In the genomic region with DNA sequence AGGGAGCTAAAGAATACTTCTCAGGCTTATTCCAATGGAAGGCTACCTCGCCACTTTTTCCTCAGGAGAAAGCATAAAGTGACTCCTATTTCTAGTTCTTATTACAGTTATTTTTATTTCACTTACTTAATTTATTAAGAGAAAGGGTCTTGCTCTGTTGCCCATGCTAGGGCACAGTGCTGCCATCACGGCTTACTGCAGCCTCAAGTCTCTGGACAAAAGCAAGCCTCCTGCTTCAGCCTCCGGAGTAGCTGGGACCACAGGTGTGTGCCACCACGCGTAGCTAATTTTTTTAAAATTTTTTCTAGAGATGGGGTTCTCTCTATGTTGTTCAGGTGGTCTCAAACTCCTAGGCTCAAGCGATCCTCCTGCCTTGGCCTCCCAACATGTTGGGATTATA, we compare ENCODE assay signal across 22 cellular contexts. TPM values are rescaled to one million over a fixed set of nuclear protein-coding genes. Genes with fewer than 3 reads are reported as not detected.
DNase-seq lines count a peak whose midpoint lies in the region; ATAC-seq, FAIRE-seq and TF ChIP-seq lines count a peak whose summit lies in the region.
"Had no signal": no experiment of that assay in that cellular context is flagged by ENCODE, and none has a peak within 500 bp of the region (broad histone marks: within the 10 kb centered on the region; RNA-seq: fewer than 3 reads in every experiment).

No MANE protein-coding gene starts in this region.

- peak overlapping the region in 10 of 11 experiments; percentile 7 to 83 (median 75); a peak in 18 of 22 replicates for H3K4me2 ChIP-seq in BLaER1 treated with 17β-estradiol and CSF1 and Interleukin-3, amounts not matched to agents 10 nM and 100 nM
- peak overlapping the region; percentile 72 for H3K4me2 ChIP-seq in DOHH2 (ENCODE audit: low read length)
- peak overlapping the region; percentile 74 for H3K4me2 ChIP-seq in SU-DHL-6 (ENCODE audit: low read depth, low read length, poor library complexity, severe bottlenecking)

- no peak for ATAC-seq in naive thymus-derived CD4-positive, alpha-beta T cell
- ATAC-seq in HG02970 (IDR thresholded peaks at IDR 0.05; ENCODE audit: low FRiP score, unreplicated experiment) = no peak
- ATAC-seq: HepG2, Panc1 had no signal

- no peak for FAIRE-seq in GM12892 (lab: Jason Lieb, UNC)
- FAIRE-seq: GM19239, HepG2 had no signal

- peaks cover 0 to 7% (median 4%) of the 10 kb centered on the region in 5 donors for H3K36me3 Mint-ChIP-seq in naive thymus-derived CD4-positive, alpha-beta T cell

- peaks cover 15 to 69% (median 65%) of the 10 kb centered on the region in 10 experiments for H3K4me1 ChIP-seq in BLaER1 treated with 17β-estradiol and CSF1 and Interleukin-3, amounts not matched to agents 10 nM and 100 nM
- peaks cover 69% of the 10 kb centered on the region for H3K4me1 ChIP-seq in DOHH2 (ENCODE audit: control insufficient read depth, low read length)
- peaks cover 62 to 70% of the 10 kb centered on the region in 2 donors for H3K4me1 ChIP-seq in naive thymus-derived CD4-positive, alpha-beta T cell (ENCODE audit: control insufficient read depth in 2 of 2, insufficient read depth in 2 of 2, low read length in 2 of 2)
- H3K4me1 ChIP-seq: SJSA1 had no signal

- intact Hi-C loops in naive thymus-derived CD4-positive, alpha-beta T cell (cut with micrococcal nuclease) = no loop called here

- H3K27me3 ChIP-seq in BLaER1 treated with 17β-estradiol and CSF1 and Interleukin-3, amounts not matched to agents 10 nM and 100 nM = no peaks in the 10 kb centered on the region
- H3K27me3 ChIP-seq in DOHH2 (ENCODE audit: control insufficient read depth, low read length) = no peaks in the 10 kb centered on the region
- H3K27me3 ChIP-seq in SU-DHL-6 (ENCODE audit: low read length) = no peaks in the 10 kb centered on the region
- no peaks in the 10 kb centered on the region for H3K27me3 ChIP-seq in naive thymus-derived CD4-positive, alpha-beta T cell (ENCODE audit: control insufficient read depth in 2 of 2, insufficient read depth in 2 of 2, low read length in 2 of 2)
- H3K27me3 ChIP-seq: SJSA1 had no signal

- H3K9me3 Mint-ChIP-seq in naive thymus-derived CD4-positive, alpha-beta T cell = peaks cover 0 to 5% (median 3%) of the 10 kb centered on the region in 11 donors

- peak overlapping the region in 2 of 11 experiments; percentile 16 to 24; a peak in 2 of 22 replicates for H3K9ac ChIP-seq in BLaER1 treated with 17β-estradiol and CSF1 and Interleukin-3, amounts not matched to agents 10 nM and 100 nM
- peak overlapping the region; percentile 6; the same call in 1 of the 2 replicates for H3K9ac ChIP-seq in SU-DHL-6 (ENCODE audit: low read length)
- H3K9ac ChIP-seq: GM23248 had no signal

- POLR2A ChIA-PET in naive thymus-derived CD4-positive, alpha-beta T cell (lab: Charles Lee) = interaction anchor here (0.6 to 4.4 kb wide), 13 partner anchors 8 to 104 kb away, joined by 3 to 36 read pairs (median 4); partner anchors contain the start of gene RHOH

- peak overlapping the region in 7 of 9 donors; percentile 86 to 99 (median 98) for H3K27ac Mint-ChIP-seq in naive thymus-derived CD4-positive, alpha-beta T cell

- H3F3A ChIP-seq in DOHH2 (ENCODE audit: control insufficient read depth, insufficient read depth) = peaks cover 57% of the 10 kb centered on the region
- peaks cover 48% of the 10 kb centered on the region for H3F3A ChIP-seq in SU-DHL-6 (ENCODE audit: insufficient read depth)

- no peaks in the 10 kb centered on the region for H3K9me2 ChIP-seq in DOHH2 (replicated peaks; ENCODE audit: control insufficient read depth, low read length)
- no peaks in the 10 kb centered on the region for H3K9me2 ChIP-seq in SU-DHL-6 (replicated peaks; ENCODE audit: insufficient read depth, low read length)

- peak overlapping the region in 7 of 11 experiments; percentile 80 to 95 (median 89); a peak in 14 of 22 replicates for H3K27ac ChIP-seq in BLaER1 treated with 17β-estradiol and CSF1 and Interleukin-3, amounts not matched to agents 10 nM and 100 nM
- peak overlapping the region; percentile 97 for H3K27ac ChIP-seq in DOHH2 (ENCODE audit: low read depth, low read length)
- peak overlapping the region; percentile 99 for H3K27ac ChIP-seq in SU-DHL-6 (ENCODE audit: low read depth, low read length)
- H3K27ac ChIP-seq in naive thymus-derived CD4-positive, alpha-beta T cell (ENCODE audit: low read depth, low read length) = peak overlapping the region; percentile 74
- H3K27ac ChIP-seq: C4-2B, GM23248, SJSA1 had no signal

- CTCF ChIA-PET in naive thymus-derived CD4-positive, alpha-beta T cell (lab: Charles Lee) = interaction anchor here (1.0 to 1.1 kb wide), 4 partner anchors 15 to 50 kb away, joined by 3 to 4 read pairs (median 3); no protein-coding TSS in a partner anchor

- H2AFZ ChIP-seq in SU-DHL-6 (ENCODE audit: low read depth, low read length, severe bottlenecking) = peak overlapping the region; percentile 61
- H2AFZ ChIP-seq: GM23248 had no signal

- no peaks in the 10 kb centered on the region for H3K27me3 Mint-ChIP-seq in naive thymus-derived CD4-positive, alpha-beta T cell

- TF ChIP-seq CTCF in DOHH2 (IDR thresholded peaks at IDR 0.05; ENCODE audit: low read depth, low read length, poor library complexity, severe bottlenecking) (no peak), SU-DHL-6 (IDR thresholded peaks at IDR 0.05; ENCODE audit: insufficient read depth, low read length, poor library complexity, severe bottlenecking) (no peak)

- no peak for DNase-seq in naive thymus-derived CD4-positive, alpha-beta T cell
- DNase-seq in cerebellar cortex (ENCODE audit: low spot score) (no peak), GM12892 (ENCODE audit: insufficient read length) (no peak)
- DNase-seq: COR-L47, DMS 273 treated with DMSO at 0.1 percent for 48 hours, GDM1, HCEC 1CT, KG1, NCI-H1417 treated with DMSO at 0.1 percent for 48 hours, NCI-H187 treated with DMSO at 0.1 percent for 48 hours, NCI-H226, NCI-H524 had no signal

- TF ChIP-seq POLR2A in GM12892 (IDR thresholded peaks at IDR 0.05; ENCODE audit: low read depth, low read length) = no peak

- no peaks in the 10 kb centered on the region for H4K20me1 ChIP-seq in BLaER1 treated with 17β-estradiol and CSF1 and Interleukin-3, amounts not matched to agents 10 nM and 100 nM
- H4K20me1 ChIP-seq in DOHH2 (ENCODE audit: control insufficient read depth, insufficient read depth, low read depth, low read length) = no peaks in the 10 kb centered on the region
- no peaks in the 10 kb centered on the region for H4K20me1 ChIP-seq in SU-DHL-6 (ENCODE audit: low read depth, low read length)

- H3K4me3 ChIP-seq in BLaER1 treated with 17β-estradiol and CSF1 and Interleukin-3, amounts not matched to agents 10 nM and 100 nM = no peak overlapping the region
- H3K4me3 ChIP-seq in DOHH2 (ENCODE audit: low read length) (peak overlapping the region; percentile 33), SU-DHL-6 (ENCODE audit: insufficient read depth, low read length, poor library complexity, severe bottlenecking) (no peak overlapping the region)
- H3K4me3 ChIP-seq in naive thymus-derived CD4-positive, alpha-beta T cell (ENCODE audit: low read length) = no peak overlapping the region
- H3K4me3 ChIP-seq: GM23248, SJSA1 had no signal

- H3K4me1 Mint-ChIP-seq in naive thymus-derived CD4-positive, alpha-beta T cell = peaks cover 38 to 72% (median 59%) of the 10 kb centered on the region in 7 donors

- no peaks in the 10 kb centered on the region for H3K36me3 ChIP-seq in BLaER1 treated with 17β-estradiol and CSF1 and Interleukin-3, amounts not matched to agents 10 nM and 100 nM
- H3K36me3 ChIP-seq in DOHH2 (ENCODE audit: control insufficient read depth, low read length) (peaks cover 8% of the 10 kb centered on the region; the same call in 1 of the 2 replicates), SU-DHL-6 (ENCODE audit: low read length) (no peaks in the 10 kb centered on the region)
- H3K36me3 ChIP-seq in naive thymus-derived CD4-positive, alpha-beta T cell (ENCODE audit: control insufficient read depth in 2 of 3, insufficient read depth in 3 of 3, low read length in 3 of 3) = no peaks in the 10 kb centered on the region
- H3K36me3 ChIP-seq: SJSA1 had no signal

- peaks cover 4% of the 10 kb centered on the region; the same call in 1 of the 2 replicates for H3K79me2 ChIP-seq in DOHH2 (ENCODE audit: control insufficient read depth, low read length)
- H3K79me2 ChIP-seq in SU-DHL-6 (ENCODE audit: insufficient read depth, low read length) = no peaks in the 10 kb centered on the region

- peak overlapping the region in 3 of 10 donors; percentile 36 to 84 (median 37) for H3K4me3 Mint-ChIP-seq in naive thymus-derived CD4-positive, alpha-beta T cell

- peaks cover 16 to 52% (median 39%) of the 10 kb centered on the region in 11 experiments for H3K9me3 ChIP-seq in BLaER1 treated with 17β-estradiol and CSF1 and Interleukin-3, amounts not matched to agents 10 nM and 100 nM (replicated peaks in 1 of 11)
- H3K9me3 ChIP-seq in DOHH2 (ENCODE audit: control insufficient read depth, insufficient read depth, low read length) (peaks cover 25% of the 10 kb centered on the region), SU-DHL-6 (ENCODE audit: insufficient read depth, low read length) (peaks cover 7% of the 10 kb centered on the region; the same call in 1 of the 2 replicates)
- H3K9me3 ChIP-seq in naive thymus-derived CD4-positive, alpha-beta T cell (ENCODE audit: control insufficient read depth in 2 of 3, low read length in 3 of 3) = peaks cover 6 to 11% (median 6%) of the 10 kb centered on the region in 3 experiments
- H3K9me3 ChIP-seq: SJSA1 had no signal

RNA-seq across cellular contexts. Expression of gene CHRNA9, which starts 36.0 kb away (rescaled TPM):
- total RNA-seq in naive thymus-derived CD4-positive, alpha-beta T cell = under 1 TPM in 3 of 5 experiments, not detected in 2; 0.30 to 0.46 (median 0.32) TPM
- 1 to 10 TPM in 1 of 2 donors, not detected in 1; 1.1 TPM for polyA plus RNA-seq in naive thymus-derived CD4-positive, alpha-beta T cell
- polyA plus RNA-seq in GM12892 (2012; ENCODE audit: missing spikeins) = not detected
- total RNA-seq: HepG2, SJSA1 had no signal
- polyA plus RNA-seq: HepG2 had no signal
